26 cellular contexts compared by ENCODE assay signal in the genomic region with DNA sequence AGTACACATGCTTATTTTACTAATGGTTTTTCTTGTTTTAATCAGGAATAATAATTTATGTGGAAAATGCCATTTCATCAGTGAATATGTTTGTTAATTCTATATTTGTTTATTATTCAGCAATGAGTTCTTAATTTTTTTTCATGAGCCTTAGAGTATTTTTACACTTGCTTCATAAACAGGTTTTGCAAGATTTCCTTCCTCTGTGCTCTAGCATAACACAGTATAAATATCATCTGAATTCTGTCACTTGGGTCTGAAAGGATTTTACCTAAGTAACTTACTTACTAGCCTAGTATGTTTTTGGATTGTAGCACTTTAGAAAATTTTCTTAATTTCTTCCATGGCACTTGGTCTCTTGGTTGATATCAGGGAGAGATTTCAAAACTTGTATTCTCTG. TPM values are rescaled to one million over a fixed set of nuclear protein-coding genes. Genes with fewer than 3 reads are reported as not detected.
DNase-seq lines count a peak whose midpoint lies in the region; ATAC-seq and TF ChIP-seq lines count a peak whose summit lies in the region.
"Had no signal": no experiment of that assay in that cellular context is flagged by ENCODE, and none has a peak within 500 bp of the region (broad histone marks: within the 10 kb centered on the region; RNA-seq: fewer than 3 reads in every experiment).

No MANE protein-coding gene starts in this region.

- H3K4me2 ChIP-seq in GM23338: no peak overlapping the region

- H3K27ac Mint-ChIP-seq in activated CD4-positive, alpha-beta memory T cell treated with anti-CD3 and anti-CD28 coated beads for 36 hours: peak overlapping the region; percentile 43
- no peak overlapping the region for H3K27ac Mint-ChIP-seq in activated CD4-positive, alpha-beta memory T cell treated with anti-CD3 and anti-CD28 coated beads, Interleukin-2, amount 10 ng/mL, durations not matched to agents 7 days and 5 days
- peak overlapping the region; percentile 78 for H3K27ac Mint-ChIP-seq in activated naive CD8-positive, alpha-beta T cell treated with anti-CD3 and anti-CD28 coated beads for 36 hours
- peak overlapping the region; percentile 87 to 93 for H3K27ac Mint-ChIP-seq in natural killer cell
- H3K27ac Mint-ChIP-seq in GM23338: no peak overlapping the region

- H3K27me3 ChIP-seq in GM23338 (ENCODE audit: insufficient read depth): no peaks in the 10 kb centered on the region
- H3K27me3 ChIP-seq: dorsolateral prefrontal cortex, right atrium auricular region, vagina had no signal

- ATAC-seq in natural killer cell: peak; percentile 25 to 53 (median 38)
- ATAC-seq in GM23338: no peak
- ATAC-seq in mucosa of descending colon: no peak
- ATAC-seq: HepG2 had no signal

- no peaks in the 10 kb centered on the region for H3K9me3 ChIP-seq in mucosa of descending colon
- H3K9me3 ChIP-seq: right atrium auricular region, vagina had no signal

- no peaks in the 10 kb centered on the region for H3K27me3 Mint-ChIP-seq in activated CD4-positive, alpha-beta memory T cell treated with anti-CD3 and anti-CD28 coated beads for 36 hours
- no peaks in the 10 kb centered on the region for H3K27me3 Mint-ChIP-seq in activated CD4-positive, alpha-beta memory T cell treated with anti-CD3 and anti-CD28 coated beads, Interleukin-2, amount 10 ng/mL, durations not matched to agents 7 days and 5 days
- H3K27me3 Mint-ChIP-seq in activated naive CD8-positive, alpha-beta T cell treated with anti-CD3 and anti-CD28 coated beads for 36 hours: no peaks in the 10 kb centered on the region
- H3K27me3 Mint-ChIP-seq in natural killer cell (ENCODE audit: low read depth in 2 of 2) (no peaks in the 10 kb centered on the region), GM23338 (ENCODE audit: insufficient read depth, low read depth, poor library complexity) (no peaks in the 10 kb centered on the region)

- no peaks in the 10 kb centered on the region for H3K9me2 ChIP-seq in GM23338 (ENCODE audit: insufficient read depth)

- H4K20me1 ChIP-seq in GM23338 (replicated peaks; ENCODE audit: insufficient read depth): no peaks in the 10 kb centered on the region

- intact Hi-C loops in activated CD4-positive, alpha-beta memory T cell treated with anti-CD3 and anti-CD28 coated beads for 36 hours (cut with micrococcal nuclease): loop anchor here (2.0 kb wide), 2 partner anchors 18 to 44 kb away; no protein-coding TSS in a partner anchor
- intact Hi-C loops in natural killer cell (cut with micrococcal nuclease) (loop anchor here (2.0 kb wide), 2 partner anchors 44 to 114 kb away; no protein-coding TSS in a partner anchor), mucosa of descending colon (cut with DNase I, micrococcal nuclease) (no loop called here)

- TF ChIP-seq CTCF in natural killer cell (IDR thresholded peaks at IDR 0.05): no peak
- no peak for TF ChIP-seq CTCF in GM23338 (conservative IDR thresholded peaks at IDR 0.05; ENCODE audit: low read depth in 2 of 2)
- TF ChIP-seq CTCF in mucosa of descending colon (IDR thresholded peaks at IDR 0.05): no peak

- no peaks in the 10 kb centered on the region; the same call in 1 of the 2 replicates for H3K79me2 ChIP-seq in GM23338 (replicated peaks; ENCODE audit: insufficient read depth)

- H3K9me3 Mint-ChIP-seq in activated CD4-positive, alpha-beta memory T cell treated with anti-CD3 and anti-CD28 coated beads for 36 hours: no peaks in the 10 kb centered on the region
- no peaks in the 10 kb centered on the region for H3K9me3 Mint-ChIP-seq in activated CD4-positive, alpha-beta memory T cell treated with anti-CD3 and anti-CD28 coated beads, Interleukin-2, amount 10 ng/mL, durations not matched to agents 7 days and 5 days
- peaks cover 4% of the 10 kb centered on the region for H3K9me3 Mint-ChIP-seq in activated naive CD8-positive, alpha-beta T cell treated with anti-CD3 and anti-CD28 coated beads for 36 hours
- H3K9me3 Mint-ChIP-seq in natural killer cell (no peaks in the 10 kb centered on the region), GM23338 (no peaks in the 10 kb centered on the region)

- H3K4me1 ChIP-seq in GM23338 (ENCODE audit: insufficient read depth) (peaks cover 5% of the 10 kb centered on the region; the same call in 1 of the 2 replicates), mucosa of descending colon (ENCODE audit: low read depth) (no peaks in the 10 kb centered on the region)
- H3K4me1 ChIP-seq: right atrium auricular region, vagina had no signal

- no peaks in the 10 kb centered on the region for H3F3A ChIP-seq in GM23338 (replicated peaks; ENCODE audit: low read depth)

- POLR2A ChIA-PET in activated CD4-positive, alpha-beta memory T cell treated with anti-CD3 and anti-CD28 coated beads for 36 hours (lab: Charles Lee): no interaction called here
- POLR2A ChIA-PET in activated CD4-positive, alpha-beta memory T cell treated with anti-CD3 and anti-CD28 coated beads, Interleukin-2, amount 10 ng/mL, durations not matched to agents 7 days and 5 days (lab: Charles Lee): no interaction called here

- CTCF ChIA-PET in activated CD4-positive, alpha-beta memory T cell treated with anti-CD3 and anti-CD28 coated beads for 36 hours (lab: Charles Lee): no interaction called here
- CTCF ChIA-PET in activated CD4-positive, alpha-beta memory T cell treated with anti-CD3 and anti-CD28 coated beads, Interleukin-2, amount 10 ng/mL, durations not matched to agents 7 days and 5 days (lab: Charles Lee): no interaction called here

- H3K4me3 ChIP-seq in GM23338 (no peak overlapping the region), mucosa of descending colon (no peak overlapping the region)
- H3K4me3 ChIP-seq: dorsolateral prefrontal cortex, lung, right atrium auricular region, vagina had no signal

- peaks cover 41% of the 10 kb centered on the region for H3K4me1 Mint-ChIP-seq in activated CD4-positive, alpha-beta memory T cell treated with anti-CD3 and anti-CD28 coated beads for 36 hours (ENCODE audit: low read depth)
- peaks cover 12% of the 10 kb centered on the region for H3K4me1 Mint-ChIP-seq in activated CD4-positive, alpha-beta memory T cell treated with anti-CD3 and anti-CD28 coated beads, Interleukin-2, amount 10 ng/mL, durations not matched to agents 7 days and 5 days
- H3K4me1 Mint-ChIP-seq in activated naive CD8-positive, alpha-beta T cell treated with anti-CD3 and anti-CD28 coated beads for 36 hours: peaks cover 35% of the 10 kb centered on the region
- H3K4me1 Mint-ChIP-seq in natural killer cell (peaks cover 47 to 56% of the 10 kb centered on the region in 2 donors), GM23338 (peaks cover 7% of the 10 kb centered on the region; the same call in 2 of the 3 replicates)

- H3K36me3 ChIP-seq in GM23338 (ENCODE audit: insufficient read depth) (no peaks in the 10 kb centered on the region), mucosa of descending colon (ENCODE audit: low read depth) (no peaks in the 10 kb centered on the region)
- H3K36me3 ChIP-seq: right atrium auricular region, vagina had no signal

- no peak overlapping the region for H3K27ac ChIP-seq in GM23338 (ENCODE audit: low read depth)
- H3K27ac ChIP-seq: dorsolateral prefrontal cortex, right atrium auricular region, vagina had no signal

- peaks cover 4% of the 10 kb centered on the region for H3K36me3 Mint-ChIP-seq in activated CD4-positive, alpha-beta memory T cell treated with anti-CD3 and anti-CD28 coated beads for 36 hours
- H3K36me3 Mint-ChIP-seq in activated CD4-positive, alpha-beta memory T cell treated with anti-CD3 and anti-CD28 coated beads, Interleukin-2, amount 10 ng/mL, durations not matched to agents 7 days and 5 days (ENCODE audit: low read depth): peaks cover 12% of the 10 kb centered on the region
- H3K36me3 Mint-ChIP-seq in activated naive CD8-positive, alpha-beta T cell treated with anti-CD3 and anti-CD28 coated beads for 36 hours: peaks cover 14% of the 10 kb centered on the region
- H3K36me3 Mint-ChIP-seq in natural killer cell (no peaks in the 10 kb centered on the region), GM23338 (ENCODE audit: low read depth) (peaks cover 4% of the 10 kb centered on the region; the same call in 1 of the 3 replicates)

- H3K4me3 Mint-ChIP-seq in activated CD4-positive, alpha-beta memory T cell treated with anti-CD3 and anti-CD28 coated beads for 36 hours: no peak overlapping the region
- H3K4me3 Mint-ChIP-seq in activated CD4-positive, alpha-beta memory T cell treated with anti-CD3 and anti-CD28 coated beads, Interleukin-2, amount 10 ng/mL, durations not matched to agents 7 days and 5 days: no peak overlapping the region
- H3K4me3 Mint-ChIP-seq in activated naive CD8-positive, alpha-beta T cell treated with anti-CD3 and anti-CD28 coated beads for 36 hours: peak overlapping the region; percentile 29
- H3K4me3 Mint-ChIP-seq in natural killer cell: peak overlapping the region; percentile 82
- no peak overlapping the region for H3K4me3 Mint-ChIP-seq in GM23338

- DNase-seq in activated CD4-positive, alpha-beta memory T cell treated with anti-CD3 and anti-CD28 coated beads for 36 hours: no peak
- no peak for DNase-seq in activated CD4-positive, alpha-beta memory T cell treated with anti-CD3 and anti-CD28 coated beads, Interleukin-2, amount 10 ng/mL, durations not matched to agents 7 days and 5 days
- peak; percentile 11 for DNase-seq in HT-29 (ENCODE audit: low spot score)
- DNase-seq in activated naive CD8-positive, alpha-beta T cell treated with anti-CD3 and anti-CD28 coated beads for 36 hours: no peak
- no peak for DNase-seq in natural killer cell
- no peak for DNase-seq in GM23338 (ENCODE audit: low spot score)
- DNase-seq in NCI-H2227 (lab: John Stamatoyannopoulos, UW; ENCODE audit: unreplicated experiment): no peak
- DNase-seq in mucosa of descending colon: no peak
- DNase-seq: ACHN; activated CD4-positive, alpha-beta T cell treated with anti-CD3 and anti-CD28 coated beads, Interleukin-2, amount 50 U/mL, for 48 hours; amygdala; C1 segment of cervical spinal cord; dorsolateral prefrontal cortex; foreskin melanocyte; GDM1; hippocampal formation; islet precursor cell; NCI-H1105; NCI-H2029 treated with DMSO at 0.1 percent for 48 hours; NCI-H510A; stimulated activated CD4-positive, alpha-beta T cell treated with anti-CD3 and anti-CD28 coated beads, Interleukin-15, amount 100 ng/mL, for 24 hours; SW 1271 had no signal

- no peak overlapping the region for H2AFZ ChIP-seq in GM23338

TF ChIP-seq in GM23338, 12 proteins besides CTCF, POLR2A, EP300 and RAD21 (continues in another document):
- TF ChIP-seq EZH2 (IDR thresholded peaks at IDR 0.05; ENCODE audit: low read depth, unreplicated experiment) (no peak), JUNB (IDR thresholded peaks at IDR 0.05; ENCODE audit: unreplicated experiment) (no peak)

RNA-seq across cellular contexts. Expression of a gene that starts 45.8 kb away (rescaled TPM):
- 10 to 100 TPM in 1 of 2 experiments, 1 to 10 TPM in 1; 8.6 to 11.5 TPM for total RNA-seq in activated CD4-positive, alpha-beta memory T cell treated with anti-CD3 and anti-CD28 coated beads for 36 hours
- total RNA-seq in activated CD4-positive, alpha-beta memory T cell treated with anti-CD3 and anti-CD28 coated beads, Interleukin-2, amount 10 ng/mL, durations not matched to agents 7 days and 5 days: 10 to 100 TPM; 25.4 to 29.0 TPM
- total RNA-seq in HT-29 (2014; rRNA removed; shearing (Covaris generic)): 3.8 and 4.0 TPM in 2 replicates
- total RNA-seq in activated naive CD8-positive, alpha-beta T cell treated with anti-CD3 and anti-CD28 coated beads for 36 hours: 1 to 10 TPM; 6.9 to 9.0 TPM
- total RNA-seq in natural killer cell (100 to 1,000 TPM in 1 of 3 donors, 10 to 100 TPM in 2; 70.5 to 132 (median 79.6) TPM), mucosa of descending colon (10 to 100 TPM in 2 of 3 donors, 1 to 10 TPM in 1; 9.2 to 14.0 (median 12.3) TPM)
- total RNA-seq in GM23338 (2014; rRNA removed; shearing (Covaris generic)): 15.5 and 15.7 TPM in 2 replicates
- 14.0 and 15.0 TPM in 2 replicates for polyA plus RNA-seq in GM23338 (2016; fragmentation: Nextera tagmentation; extraction: Ambion mirVana)

Comparison
In these comparisons a context has a peak if more than half of its experiments do, and no peak if none do; other contexts are left out.
1. H3K27ac Mint-ChIP-seq: peak in activated CD4-positive, alpha-beta memory T cell treated with anti-CD3 and anti-CD28 coated beads for 36 hours (single experiment), activated naive CD8-positive, alpha-beta T cell treated with anti-CD3 and anti-CD28 coated beads for 36 hours (single experiment) and natural killer cell (2 of 2); none in activated CD4-positive, alpha-beta memory T cell treated with anti-CD3 and anti-CD28 coated beads, Interleukin-2, amount 10 ng/mL, durations not matched to agents 7 days and 5 days (single experiment) and GM23338 (single experiment).
2. H3K4me3 Mint-ChIP-seq: peak in activated naive CD8-positive, alpha-beta T cell treated with anti-CD3 and anti-CD28 coated beads for 36 hours (single experiment) and natural killer cell (single experiment); none in activated CD4-positive, alpha-beta memory T cell treated with anti-CD3 and anti-CD28 coated beads for 36 hours (single experiment), activated CD4-positive, alpha-beta memory T cell treated with anti-CD3 and anti-CD28 coated beads, Interleukin-2, amount 10 ng/mL, durations not matched to agents 7 days and 5 days (single experiment) and GM23338 (single experiment).
3. ATAC-seq: peak in natural killer cell (3 of 3); none in GM23338 (single experiment) and mucosa of descending colon (single experiment).
4. intact Hi-C loops: an anchor here in activated CD4-positive, alpha-beta memory T cell treated with anti-CD3 and anti-CD28 coated beads for 36 hours (2.0 kb wide) and natural killer cell (2.0 kb wide); none called in mucosa of descending colon.